ENCODE assay signal across 27 cellular contexts in genomic region chr1:143604887-143605286, GRCh38.
"Had no signal": no experiment of that assay in that cellular context is flagged by ENCODE, and none has a peak within 500 bp of the region (broad histone marks: within the 10 kb centered on the region; RNA-seq: fewer than 3 reads in every experiment).

No MANE protein-coding gene starts in this region.

- FAIRE-seq: urothelium cell line had no signal

- ATAC-seq: stimulated activated effector memory CD8-positive, alpha-beta T cell treated with anti-CD3 and anti-CD28 coated beads, Interleukin-12 subunit alpha, Interleukin-12 subunit beta, amount 100 ng/mL, for 72 hours; stimulated activated memory B cell treated with anti-CD40 and anti-IgM and Interleukin-4, amounts not matched to agents 10 μg/mL and 1 μg/mL and 100 μg/mL, for 72 hours; stimulated activated naive B cell treated with anti-CD40 and anti-IgM and Interleukin-4, amounts not matched to agents 10 μg/mL and 1 μg/mL and 100 μg/mL, for 72 hours; stimulated activated naive CD8-positive, alpha-beta T cell treated with anti-CD3 and anti-CD28 coated beads, Interleukin-15, amount 100 ng/mL, for 72 hours; stimulated activated naive CD8-positive, alpha-beta T cell treated with anti-CD3 and anti-CD28 coated beads, Interleukin-15, Interleukin-2, amounts not matched to agents 100 U/mL and 50 U/mL, for 24 hours; upper lobe of right lung had no signal

- H3K9me3 ChIP-seq: stomach, suprapubic skin, testis, thoracic aorta, thyroid gland, tibial artery, tibial nerve, transverse colon, upper lobe of left lung, upper lobe of right lung, uterus, vagina had no signal

- H3K4me1 ChIP-seq: stomach, suprapubic skin, testis, thyroid gland, tibial artery, tibial nerve, transverse colon, upper lobe of left lung, upper lobe of right lung, uterus, vagina had no signal

- H3K27ac ChIP-seq: stomach, suprapubic skin, testis, thoracic aorta, thyroid gland, tibial artery, tibial nerve, transverse colon, upper lobe of left lung, upper lobe of right lung, uterus, vagina had no signal

- H3K27me3 ChIP-seq: stomach, suprapubic skin, testis, thyroid gland, tibial artery, tibial nerve, transverse colon, upper lobe of left lung, upper lobe of right lung, uterus, vagina had no signal

- H3K36me3 ChIP-seq: stomach, suprapubic skin, thoracic aorta, thyroid gland, tibial artery, tibial nerve, transverse colon, upper lobe of left lung, upper lobe of right lung, uterus, vagina had no signal

- DNase-seq: stimulated activated CD4-positive, alpha-beta T cell treated with anti-CD3 and anti-CD28 coated beads, Interleukin-2, amount 100 ng/mL, for 48 hours; stimulated activated CD4-positive, alpha-beta T cell treated with anti-CD3 and anti-CD28 coated beads, Interleukin-4, amount 100 ng/mL, for 1 hour; stimulated activated CD4-positive, alpha-beta T cell treated with anti-CD3 and anti-CD28 coated beads, Interleukin-4, amount 100 ng/mL, for 24 hours; stimulated activated CD4-positive, alpha-beta T cell treated with anti-CD3 and anti-CD28 coated beads, Interleukin-4, amount 100 ng/mL, for 4 hours; stimulated activated CD8-positive, alpha-beta memory T cell treated with anti-CD3 and anti-CD28 coated beads, Interleukin-4, amount 100 ng/mL, for 48 hours; stimulated activated naive B cell treated with anti-CD40 and anti-IgM and Interleukin-4, amounts not matched to agents 10 μg/mL and 1 μg/mL and 100 μg/mL, for 72 hours; stimulated activated naive CD4-positive, alpha-beta T cell; stimulated activated naive CD4-positive, alpha-beta T cell treated with Interleukin-2 at 50 U/mL for 16 hours; stimulated activated naive CD8-positive, alpha-beta T cell treated with anti-CD3 and anti-CD28 coated beads, Interleukin-15, amount 100 ng/mL, for 72 hours; stimulated activated naive CD8-positive, alpha-beta T cell treated with anti-CD3 and anti-CD28 coated beads, Interleukin-15, Interleukin-2, amounts not matched to agents 100 U/mL and 50 U/mL, for 24 hours; stomach; substantia nigra; testis; thyroid gland; tibial artery; transverse colon; trophoblast cell; upper lobe of left lung; upper lobe of right lung; uterus had no signal

- H3K4me3 ChIP-seq: stomach, suprapubic skin, testis, thoracic aorta, thyroid gland, tibial artery, tibial nerve, transverse colon, upper lobe of left lung, upper lobe of right lung, uterus, vagina had no signal
